8 cellular contexts compared by ENCODE assay signal in the genomic region with DNA sequence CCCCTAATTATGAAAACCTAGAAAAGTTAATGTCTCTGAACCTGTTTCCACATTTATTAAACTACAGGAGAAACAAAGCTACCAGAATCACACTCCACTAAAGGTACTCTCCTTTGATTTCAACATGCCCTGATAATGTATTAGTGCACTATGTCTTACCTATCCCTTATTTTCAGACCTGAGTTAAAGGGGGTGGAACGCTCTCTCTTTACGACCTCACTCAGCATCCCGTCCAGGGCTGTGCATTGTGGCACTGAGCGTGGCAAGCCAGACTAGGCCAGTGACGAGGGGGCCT. TPM values are rescaled to one million over a fixed set of nuclear protein-coding genes. Genes with fewer than 3 reads are reported as not detected.
DNase-seq lines count a peak whose midpoint lies in the region; ATAC-seq and TF ChIP-seq lines count a peak whose summit lies in the region.

No MANE protein-coding gene starts in this region.

- H3K27ac ChIP-seq in C4-2B = peak overlapping the region; percentile 78
- H3K27ac ChIP-seq in iPS-18a (ENCODE audit: low read length) = peak overlapping the region; percentile 29

- H3K9me3 ChIP-seq in iPS-18a (ENCODE audit: control insufficient read depth, low read depth, low read length) = no peaks in the 10 kb centered on the region

- no peak for TF ChIP-seq CTCF in C4-2B (conservative IDR thresholded peaks at IDR 0.05)

- H3K4me3 ChIP-seq in iPS-18a (ENCODE audit: low read length) = peak overlapping the region; percentile 82

- peak overlapping the region; percentile 100 for H3K27ac Mint-ChIP-seq in activated naive CD4-positive, alpha-beta T cell treated with anti-CD3 and anti-CD28 coated beads, Interleukin-2, amount 50 U/mL, for 24 hours
- H3K27ac Mint-ChIP-seq in stimulated activated naive CD8-positive, alpha-beta T cell treated with anti-CD3 and anti-CD28 coated beads, Interleukin-15, amount 100 ng/mL, for 72 hours = peak overlapping the region; percentile 99

- peak overlapping the region; percentile 96 for H3K4me3 Mint-ChIP-seq in activated naive CD4-positive, alpha-beta T cell treated with anti-CD3 and anti-CD28 coated beads, Interleukin-2, amount 50 U/mL, for 24 hours
- H3K4me3 Mint-ChIP-seq in stimulated activated naive CD8-positive, alpha-beta T cell treated with anti-CD3 and anti-CD28 coated beads, Interleukin-15, amount 100 ng/mL, for 72 hours = peak overlapping the region; percentile 92 to 95

- H3K36me3 ChIP-seq in iPS-18a (ENCODE audit: control insufficient read depth, low read depth, low read length) = peaks cover 18% of the 10 kb centered on the region

- peaks cover 15% of the 10 kb centered on the region for H3K36me3 Mint-ChIP-seq in activated naive CD4-positive, alpha-beta T cell treated with anti-CD3 and anti-CD28 coated beads, Interleukin-2, amount 50 U/mL, for 24 hours

- no peaks in the 10 kb centered on the region for H3K27me3 Mint-ChIP-seq in activated naive CD4-positive, alpha-beta T cell treated with anti-CD3 and anti-CD28 coated beads, Interleukin-2, amount 50 U/mL, for 24 hours
- H3K27me3 Mint-ChIP-seq in stimulated activated naive CD8-positive, alpha-beta T cell treated with anti-CD3 and anti-CD28 coated beads, Interleukin-15, amount 100 ng/mL, for 72 hours = no peaks in the 10 kb centered on the region

- no peaks in the 10 kb centered on the region for H3K9me3 Mint-ChIP-seq in activated naive CD4-positive, alpha-beta T cell treated with anti-CD3 and anti-CD28 coated beads, Interleukin-2, amount 50 U/mL, for 24 hours
- H3K9me3 Mint-ChIP-seq in stimulated activated naive CD8-positive, alpha-beta T cell treated with anti-CD3 and anti-CD28 coated beads, Interleukin-15, amount 100 ng/mL, for 72 hours = no peaks in the 10 kb centered on the region

- DNase-seq in stimulated activated naive CD8-positive, alpha-beta T cell treated with anti-CD3 and anti-CD28 coated beads, Interleukin-15, amount 100 ng/mL, for 72 hours = no peak
- no peak for DNase-seq in AML-193 (lab: John Stamatoyannopoulos, UW)
- DNase-seq in posterior vena cava (ENCODE audit: low spot score) = no peak

- peak; percentile 13 for ATAC-seq in HG02798 (IDR thresholded peaks at IDR 0.05; ENCODE audit: poor library complexity, unreplicated experiment)
- ATAC-seq in stimulated activated naive CD8-positive, alpha-beta T cell treated with anti-CD3 and anti-CD28 coated beads, Interleukin-15, amount 100 ng/mL, for 72 hours = peak; percentile 66
- ATAC-seq in HG02759 (IDR thresholded peaks at IDR 0.05; ENCODE audit: unreplicated experiment) = no peak

- H3K4me1 Mint-ChIP-seq in activated naive CD4-positive, alpha-beta T cell treated with anti-CD3 and anti-CD28 coated beads, Interleukin-2, amount 50 U/mL, for 24 hours = peaks cover 34% of the 10 kb centered on the region
- H3K4me1 Mint-ChIP-seq in stimulated activated naive CD8-positive, alpha-beta T cell treated with anti-CD3 and anti-CD28 coated beads, Interleukin-15, amount 100 ng/mL, for 72 hours = peaks cover 58% of the 10 kb centered on the region

- intact Hi-C loops in posterior vena cava (cut with DNase I) = no loop called here

- peaks cover 4% of the 10 kb centered on the region for H3K4me1 ChIP-seq in iPS-18a (ENCODE audit: control insufficient read depth, low read depth, low read length)

- no peaks in the 10 kb centered on the region for H3K27me3 ChIP-seq in iPS-18a (ENCODE audit: control insufficient read depth, insufficient read depth, low read length)

- peak overlapping the region; percentile 76 for H3K9ac ChIP-seq in iPS-18a (ENCODE audit: low read length)

RNA-seq across cellular contexts. Expression of a gene that starts 0.7 kb away (rescaled TPM):
- 10 to 100 TPM; 30.7 to 34.8 TPM for total RNA-seq in posterior vena cava

RNA-seq across cellular contexts. Expression of a gene that starts 11.3 kb away (rescaled TPM):
- total RNA-seq in posterior vena cava = 10 to 100 TPM; 68.5 to 94.8 TPM

RNA-seq across cellular contexts. Expression of a gene that starts 53.2 kb away (rescaled TPM):
- 1 to 10 TPM; 5.7 to 7.1 TPM for total RNA-seq in posterior vena cava
